Comparison of ENCODE assay signal across 20 cellular contexts in genomic region chr17:28917029-28917428, GRCh38. TPM values are rescaled to one million over a fixed set of nuclear protein-coding genes. Genes with fewer than 3 reads are reported as not detected.
A peak's percentile ranks its signal among the peaks of the same experiment; 100 is the strongest.
DNase-seq lines count a peak whose midpoint lies in the region; ATAC-seq and TF ChIP-seq lines count a peak whose summit lies in the region.
"Had no signal": no experiment of that assay in that cellular context is flagged by ENCODE, and none has a peak within 500 bp of the region (broad histone marks: within the 10 kb centered on the region; RNA-seq: fewer than 3 reads in every experiment).

No MANE protein-coding gene starts in this region.

- H3K27ac Mint-ChIP-seq in activated CD8-positive, alpha-beta T cell treated with anti-CD3 and anti-CD28 coated beads, Interleukin-2, amount 10 ng/mL, durations not matched to agents 7 days and 5 days = peak overlapping the region; percentile 6
- H3K27ac Mint-ChIP-seq in activated CD8-positive, alpha-beta T cell treated with anti-CD3 and anti-CD28 coated beads for 36 hours = no peak overlapping the region
- peak overlapping the region; percentile 33; the same call in 1 of the 2 replicates for H3K27ac Mint-ChIP-seq in HFFc6
- H3K27ac Mint-ChIP-seq in glutamatergic neuron (ENCODE audit: unreplicated experiment) = peak overlapping the region; percentile 64
- peak overlapping the region; percentile 70 for H3K27ac Mint-ChIP-seq in stimulated activated effector memory CD8-positive, alpha-beta T cell treated with anti-CD3 and anti-CD28 coated beads, Interleukin-12 subunit alpha, Interleukin-12 subunit beta, amount 100 ng/mL, for 72 hours

- no peak for DNase-seq in activated CD8-positive, alpha-beta T cell treated with anti-CD3 and anti-CD28 coated beads, Interleukin-2, amount 10 ng/mL, durations not matched to agents 7 days and 5 days
- DNase-seq in activated CD8-positive, alpha-beta T cell treated with anti-CD3 and anti-CD28 coated beads for 36 hours = no peak
- DNase-seq in HFFc6 = no peak
- no peak for DNase-seq in glutamatergic neuron
- no peak for DNase-seq in stimulated activated effector memory CD8-positive, alpha-beta T cell treated with anti-CD3 and anti-CD28 coated beads, Interleukin-12 subunit alpha, Interleukin-12 subunit beta, amount 100 ng/mL, for 72 hours (ENCODE audit: low spot score in 2 of 2)
- DNase-seq: foreskin melanocyte; GF-D8; left cardiac atrium; MG63; NCI-H187 treated with DMSO at 0.1 percent for 48 hours; NCI-H510A; sigmoid colon; stimulated activated CD4-positive, alpha-beta T cell treated with anti-CD3 and anti-CD28 coated beads, Interleukin-2, amount 100 ng/mL, for 48 hours; T-helper 9 cell; transverse colon had no signal

- TF ChIP-seq CTCF in activated CD8-positive, alpha-beta T cell treated with anti-CD3 and anti-CD28 coated beads for 36 hours (IDR thresholded peaks at IDR 0.05) = no peak
- TF ChIP-seq CTCF in HFFc6 (IDR thresholded peaks at IDR 0.05) (no peak), glutamatergic neuron (IDR thresholded peaks at IDR 0.05; ENCODE audit: partially characterized antibody, unreplicated experiment) (no peak)

- CTCF ChIA-PET in activated CD8-positive, alpha-beta T cell treated with anti-CD3 and anti-CD28 coated beads, Interleukin-2, amount 10 ng/mL, durations not matched to agents 7 days and 5 days (lab: Charles Lee) = interaction anchor here (0.6 to 6.0 kb wide), 17 partner anchors 9 to 285 kb away, joined by 3 to 36 read pairs (median 4); partner anchors contain the start of genes DHRS13, FAM222B, PHF12 and TLCD1
- CTCF ChIA-PET in activated CD8-positive, alpha-beta T cell treated with anti-CD3 and anti-CD28 coated beads for 36 hours (lab: Charles Lee) = interaction anchor here (0.7 to 5.9 kb wide), 24 partner anchors 10 to 248 kb away, joined by 3 to 56 read pairs (median 5); partner anchors contain the start of genes DHRS13, NEK8 and PHF12

- no peak for ATAC-seq in activated CD8-positive, alpha-beta T cell treated with anti-CD3 and anti-CD28 coated beads, Interleukin-2, amount 10 ng/mL, durations not matched to agents 7 days and 5 days
- no peak for ATAC-seq in activated CD8-positive, alpha-beta T cell treated with anti-CD3 and anti-CD28 coated beads for 36 hours
- ATAC-seq in stimulated activated effector memory CD8-positive, alpha-beta T cell treated with anti-CD3 and anti-CD28 coated beads, Interleukin-12 subunit alpha, Interleukin-12 subunit beta, amount 100 ng/mL, for 72 hours = no peak
- ATAC-seq in HG03135 (IDR thresholded peaks at IDR 0.05; ENCODE audit: unreplicated experiment) = no peak
- no peak for ATAC-seq in GM18517 (IDR thresholded peaks at IDR 0.05; ENCODE audit: unreplicated experiment)
- ATAC-seq in GM21367 (IDR thresholded peaks at IDR 0.05; ENCODE audit: unreplicated experiment) = no peak

- H3K4me1 Mint-ChIP-seq in activated CD8-positive, alpha-beta T cell treated with anti-CD3 and anti-CD28 coated beads, Interleukin-2, amount 10 ng/mL, durations not matched to agents 7 days and 5 days (ENCODE audit: low read depth) = no peaks in the 10 kb centered on the region
- peaks cover 15% of the 10 kb centered on the region for H3K4me1 Mint-ChIP-seq in activated CD8-positive, alpha-beta T cell treated with anti-CD3 and anti-CD28 coated beads for 36 hours (ENCODE audit: low read depth)
- H3K4me1 Mint-ChIP-seq in HFFc6 (ENCODE audit: low read depth) (peaks cover 17% of the 10 kb centered on the region), glutamatergic neuron (ENCODE audit: low read depth, unreplicated experiment) (no peaks in the 10 kb centered on the region)
- peaks cover 10% of the 10 kb centered on the region for H3K4me1 Mint-ChIP-seq in stimulated activated effector memory CD8-positive, alpha-beta T cell treated with anti-CD3 and anti-CD28 coated beads, Interleukin-12 subunit alpha, Interleukin-12 subunit beta, amount 100 ng/mL, for 72 hours
- H3K4me1 Mint-ChIP-seq: brain had no signal

- intact Hi-C loops in activated CD8-positive, alpha-beta T cell treated with anti-CD3 and anti-CD28 coated beads for 36 hours (cut with micrococcal nuclease) = no loop called here

- peaks cover 84% of the 10 kb centered on the region for H3K36me3 Mint-ChIP-seq in activated CD8-positive, alpha-beta T cell treated with anti-CD3 and anti-CD28 coated beads, Interleukin-2, amount 10 ng/mL, durations not matched to agents 7 days and 5 days (ENCODE audit: low read depth)
- peaks cover 78% of the 10 kb centered on the region for H3K36me3 Mint-ChIP-seq in activated CD8-positive, alpha-beta T cell treated with anti-CD3 and anti-CD28 coated beads for 36 hours (ENCODE audit: low read depth)
- H3K36me3 Mint-ChIP-seq in HFFc6 (ENCODE audit: low read depth) (peaks cover 58% of the 10 kb centered on the region), glutamatergic neuron (ENCODE audit: unreplicated experiment) (peaks cover 10% of the 10 kb centered on the region)
- peaks cover 100% of the 10 kb centered on the region for H3K36me3 Mint-ChIP-seq in stimulated activated effector memory CD8-positive, alpha-beta T cell treated with anti-CD3 and anti-CD28 coated beads, Interleukin-12 subunit alpha, Interleukin-12 subunit beta, amount 100 ng/mL, for 72 hours

- H3K27me3 Mint-ChIP-seq in activated CD8-positive, alpha-beta T cell treated with anti-CD3 and anti-CD28 coated beads, Interleukin-2, amount 10 ng/mL, durations not matched to agents 7 days and 5 days (ENCODE audit: low read depth) = no peaks in the 10 kb centered on the region
- no peaks in the 10 kb centered on the region for H3K27me3 Mint-ChIP-seq in activated CD8-positive, alpha-beta T cell treated with anti-CD3 and anti-CD28 coated beads for 36 hours
- H3K27me3 Mint-ChIP-seq in HFFc6 (ENCODE audit: insufficient read depth) (no peaks in the 10 kb centered on the region; the same call in 1 of the 2 replicates), glutamatergic neuron (ENCODE audit: unreplicated experiment) (peaks cover 4% of the 10 kb centered on the region)
- H3K27me3 Mint-ChIP-seq: activated CD4-positive, alpha-beta T cell treated with anti-CD3 and anti-CD28 coated beads, Interleukin-2, amount 10 ng/mL, durations not matched to agents 7 days and 5 days had no signal

- H3K9me3 Mint-ChIP-seq in activated CD8-positive, alpha-beta T cell treated with anti-CD3 and anti-CD28 coated beads, Interleukin-2, amount 10 ng/mL, durations not matched to agents 7 days and 5 days (ENCODE audit: insufficient read depth) = no peaks in the 10 kb centered on the region
- peaks cover 4% of the 10 kb centered on the region for H3K9me3 Mint-ChIP-seq in activated CD8-positive, alpha-beta T cell treated with anti-CD3 and anti-CD28 coated beads for 36 hours
- H3K9me3 Mint-ChIP-seq in HFFc6 = peaks cover 4% of the 10 kb centered on the region; the same call in 1 of the 2 replicates
- H3K9me3 Mint-ChIP-seq in glutamatergic neuron (ENCODE audit: unreplicated experiment) = peaks cover 1% of the 10 kb centered on the region
- peaks cover 7% of the 10 kb centered on the region for H3K9me3 Mint-ChIP-seq in stimulated activated effector memory CD8-positive, alpha-beta T cell treated with anti-CD3 and anti-CD28 coated beads, Interleukin-12 subunit alpha, Interleukin-12 subunit beta, amount 100 ng/mL, for 72 hours
- H3K9me3 Mint-ChIP-seq: activated CD4-positive, alpha-beta T cell treated with anti-CD3 and anti-CD28 coated beads, Interleukin-2, amount 10 ng/mL, durations not matched to agents 7 days and 5 days; brain had no signal

- no peak overlapping the region for H3K4me3 Mint-ChIP-seq in activated CD8-positive, alpha-beta T cell treated with anti-CD3 and anti-CD28 coated beads, Interleukin-2, amount 10 ng/mL, durations not matched to agents 7 days and 5 days
- no peak overlapping the region for H3K4me3 Mint-ChIP-seq in activated CD8-positive, alpha-beta T cell treated with anti-CD3 and anti-CD28 coated beads for 36 hours
- no peak overlapping the region for H3K4me3 Mint-ChIP-seq in HFFc6
- H3K4me3 Mint-ChIP-seq in glutamatergic neuron (ENCODE audit: unreplicated experiment) = no peak overlapping the region
- no peak overlapping the region for H3K4me3 Mint-ChIP-seq in stimulated activated effector memory CD8-positive, alpha-beta T cell treated with anti-CD3 and anti-CD28 coated beads, Interleukin-12 subunit alpha, Interleukin-12 subunit beta, amount 100 ng/mL, for 72 hours
- H3K4me3 Mint-ChIP-seq: activated CD4-positive, alpha-beta T cell treated with anti-CD3 and anti-CD28 coated beads, Interleukin-2, amount 10 ng/mL, durations not matched to agents 7 days and 5 days; brain had no signal

- POLR2A ChIA-PET in activated CD8-positive, alpha-beta T cell treated with anti-CD3 and anti-CD28 coated beads, Interleukin-2, amount 10 ng/mL, durations not matched to agents 7 days and 5 days (lab: Charles Lee) = interaction anchor here (0.6 kb wide), 1 partner anchor 90 kb away, joined by 3 read pairs; no protein-coding TSS in a partner anchor
- POLR2A ChIA-PET in activated CD8-positive, alpha-beta T cell treated with anti-CD3 and anti-CD28 coated beads for 36 hours (lab: Charles Lee) = interaction anchor here (0.7 to 3.0 kb wide), 3 partner anchors 9 to 190 kb away, joined by 3 to 15 read pairs (median 6); no protein-coding TSS in a partner anchor

RNA-seq across cellular contexts. Expression of gene DHRS13, which starts 14.2 kb away (rescaled TPM):
- total RNA-seq in activated CD8-positive, alpha-beta T cell treated with anti-CD3 and anti-CD28 coated beads, Interleukin-2, amount 10 ng/mL, durations not matched to agents 7 days and 5 days = 10 to 100 TPM; 29.2 to 29.3 TPM
- total RNA-seq in activated CD8-positive, alpha-beta T cell treated with anti-CD3 and anti-CD28 coated beads for 36 hours = 10 to 100 TPM; 37.3 to 38.2 TPM
- 1 to 10 TPM; 1.5 to 3.0 (median 2.2) TPM for total RNA-seq in HFFc6 (2021; fragmentation: NEBNext Ultra II Directional; extraction: Animal tissue kit (Norgen Biotek cat#: 25700))
- 17.0 TPM for total RNA-seq in glutamatergic neuron (ENCODE audit: unreplicated experiment)

RNA-seq across cellular contexts. Expression of gene FLOT2, which starts 19.5 kb away (rescaled TPM):
- 100 to 1,000 TPM; 197 to 198 TPM for total RNA-seq in activated CD8-positive, alpha-beta T cell treated with anti-CD3 and anti-CD28 coated beads, Interleukin-2, amount 10 ng/mL, durations not matched to agents 7 days and 5 days
- 10 to 100 TPM; 59.7 to 60.1 TPM for total RNA-seq in activated CD8-positive, alpha-beta T cell treated with anti-CD3 and anti-CD28 coated beads for 36 hours
- total RNA-seq in HFFc6 (2021; fragmentation: NEBNext Ultra II Directional; extraction: Animal tissue kit (Norgen Biotek cat#: 25700)) = 10 to 100 TPM; 46.7 to 85.7 (median 77.9) TPM
- 143 TPM for total RNA-seq in glutamatergic neuron (ENCODE audit: unreplicated experiment)

RNA-seq across cellular contexts. Expression of gene PHF12, which starts 34.3 kb away (rescaled TPM):
- 10 to 100 TPM; 66.5 to 67.4 TPM for total RNA-seq in activated CD8-positive, alpha-beta T cell treated with anti-CD3 and anti-CD28 coated beads, Interleukin-2, amount 10 ng/mL, durations not matched to agents 7 days and 5 days
- total RNA-seq in activated CD8-positive, alpha-beta T cell treated with anti-CD3 and anti-CD28 coated beads for 36 hours = 10 to 100 TPM; 45.7 to 52.6 TPM
- total RNA-seq in HFFc6 (2021; fragmentation: NEBNext Ultra II Directional; extraction: Animal tissue kit (Norgen Biotek cat#: 25700)) = 10 to 100 TPM; 26.4 to 33.6 (median 29.8) TPM
- total RNA-seq in glutamatergic neuron (ENCODE audit: unreplicated experiment) = 59.8 TPM
